In genomic region chr11:107591446-107592236, GRCh38 we compare ENCODE assay signal across 8 cellular contexts. TPM values are rescaled to one million over a fixed set of nuclear protein-coding genes. Genes with fewer than 3 reads are reported as not detected.
A peak's percentile ranks its signal among the peaks of the same experiment; 100 is the strongest.
DNase-seq lines count a peak whose midpoint lies in the region; ATAC-seq and TF ChIP-seq lines count a peak whose summit lies in the region.

No MANE protein-coding gene starts in this region.

- peaks cover 70% of the 10 kb centered on the region for H3K27me3 ChIP-seq in gastroesophageal sphincter

- no peak for TF ChIP-seq CTCF in gastroesophageal sphincter (IDR thresholded peaks at IDR 0.05)

- intact Hi-C loops in posterior cingulate gyrus (cut with DNase I) = no loop called here

- H3K9me3 ChIP-seq in gastroesophageal sphincter = no peaks in the 10 kb centered on the region

- peak; percentile 15 for DNase-seq in AG08395 (ENCODE audit: low spot score)
- DNase-seq in HT1080 (ENCODE audit: low read depth) = peak; percentile 20
- DNase-seq in activated T-cell treated with anti-CD3 and anti-CD28 coated beads, Interleukin-2, amount 50 U/mL, for 24 hours = peak; percentile 60
- peak in 9 of 10 donors; percentile 11 to 90 (median 35) for DNase-seq in posterior cingulate gyrus
- no peak for DNase-seq in NCI-H1048 (lab: John Stamatoyannopoulos, UW)

- WGBS in gastroesophageal sphincter (ENCODE audit: low coverage in 1 of 2), 2 donors = 4% methylated on average over 8 to 17 of the region's 46 CpGs

- H3K4me3 ChIP-seq in gastroesophageal sphincter = peak overlapping the region; percentile 32 to 69

- no peak for TF ChIP-seq EP300 in gastroesophageal sphincter (IDR thresholded peaks at IDR 0.05)

- no peaks in the 10 kb centered on the region for H3K36me3 ChIP-seq in gastroesophageal sphincter

- H3K4me1 ChIP-seq in gastroesophageal sphincter = peaks cover 0 to 32% (median 5%) of the 10 kb centered on the region in 3 donors

- H3K4me3 Mint-ChIP-seq in activated T-cell treated with anti-CD3 and anti-CD28 coated beads, Interleukin-2, amount 50 U/mL, for 24 hours = peak overlapping the region; percentile 81

- no peak for TF ChIP-seq POLR2A in gastroesophageal sphincter (IDR thresholded peaks at IDR 0.05)

- H3K27ac ChIP-seq in gastroesophageal sphincter = peak overlapping the region in 1 of 4 donors; percentile 37

- H3K27me3 Mint-ChIP-seq in activated T-cell treated with anti-CD3 and anti-CD28 coated beads, Interleukin-2, amount 50 U/mL, for 24 hours = peaks cover 90% of the 10 kb centered on the region

- H3K27ac Mint-ChIP-seq in activated T-cell treated with anti-CD3 and anti-CD28 coated beads, Interleukin-2, amount 50 U/mL, for 24 hours = peak overlapping the region; percentile 44

- H3K4me1 Mint-ChIP-seq in activated T-cell treated with anti-CD3 and anti-CD28 coated beads, Interleukin-2, amount 50 U/mL, for 24 hours (ENCODE audit: low read depth) = peaks cover 28% of the 10 kb centered on the region

- no peaks in the 10 kb centered on the region for H3K36me3 Mint-ChIP-seq in activated T-cell treated with anti-CD3 and anti-CD28 coated beads, Interleukin-2, amount 50 U/mL, for 24 hours (ENCODE audit: low read depth)

- H3K9me3 Mint-ChIP-seq in activated T-cell treated with anti-CD3 and anti-CD28 coated beads, Interleukin-2, amount 50 U/mL, for 24 hours = peaks cover 3% of the 10 kb centered on the region

- ATAC-seq in GM19023 (IDR thresholded peaks at IDR 0.05; ENCODE audit: unreplicated experiment) (peak; percentile 36), gastroesophageal sphincter (peak; percentile 45), GM18861 (IDR thresholded peaks at IDR 0.05; ENCODE audit: unreplicated experiment) (no peak)

RNA-seq across cellular contexts. Expression of gene ELMOD1, which starts 0.7 kb away (rescaled TPM):
- 2.3 and 3.4 TPM in 2 replicates for total RNA-seq in HT1080 (2014; rRNA removed; shearing (Covaris generic))
- 2.4 and 3.4 TPM in 2 replicates for polyA plus RNA-seq in HT1080 (2015; cell fraction: cytosol; rRNA removed)
- 4.1 and 5.1 TPM in 2 replicates for polyA plus RNA-seq in HT1080 (2015; cell fraction: nucleus; rRNA removed)
- 1 to 10 TPM in 1 of 4 donors, under 1 TPM in 1, not detected in 2; 0.66 to 2.7 TPM for total RNA-seq in gastroesophageal sphincter

RNA-seq across cellular contexts. Expression of gene ALKBH8, which starts 26.1 kb away (rescaled TPM):
- 14.2 and 16.0 TPM in 2 replicates for total RNA-seq in HT1080 (2014; rRNA removed; shearing (Covaris generic))
- 13.1 and 15.4 TPM in 2 replicates for polyA plus RNA-seq in HT1080 (2015; cell fraction: cytosol; rRNA removed)
- 14.8 and 15.3 TPM in 2 replicates for polyA plus RNA-seq in HT1080 (2015; cell fraction: nucleus; rRNA removed)
- 10 to 100 TPM in 2 of 4 donors, 1 to 10 TPM in 2; 4.9 to 11.4 (median 8.3) TPM for total RNA-seq in gastroesophageal sphincter
